Comparison of ENCODE assay signal across 18 cellular contexts in the genomic region with DNA sequence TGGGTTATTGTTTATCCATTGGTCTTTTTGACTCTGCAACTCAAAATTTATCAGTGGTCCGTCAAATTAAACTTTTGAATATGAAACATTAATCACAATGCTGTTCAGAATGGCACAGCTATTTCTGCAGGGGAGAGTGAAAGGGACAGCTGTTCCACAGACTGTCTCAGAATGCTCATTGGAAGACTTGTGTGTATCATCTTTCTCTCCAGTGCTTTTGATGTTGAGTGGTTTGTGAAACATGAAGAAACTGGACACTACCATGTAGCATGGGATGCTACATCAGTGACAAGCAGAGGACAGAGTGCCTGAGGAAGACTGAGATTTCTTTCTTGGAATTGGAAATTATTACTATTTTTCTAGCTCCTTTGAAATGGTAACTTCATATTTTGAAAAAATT.
"Had no signal": no experiment of that assay in that cellular context is flagged by ENCODE, and none has a peak within 500 bp of the region (broad histone marks: within the 10 kb centered on the region; RNA-seq: fewer than 3 reads in every experiment).

No MANE protein-coding gene starts in this region.

- H3K79me2 ChIP-seq: hepatocyte had no signal

- H3K4me1 ChIP-seq: esophagus squamous epithelium had no signal

- H2AFZ ChIP-seq: hepatocyte had no signal

- DNase-seq: effector memory CD4-positive, alpha-beta T cell; esophagus squamous epithelium; head of caudate nucleus; kidney; left cardiac atrium; left ventricle myocardium superior; mesenchymal stem cell; midbrain; naive thymus-derived CD4-positive, alpha-beta T cell; posterior cingulate gyrus; stimulated activated CD4-positive, alpha-beta T cell treated with anti-CD3 and anti-CD28 coated beads, Interleukin-4, amount 100 ng/mL, for 1 hour; stimulated activated CD8-positive, alpha-beta memory T cell treated with anti-CD3 and anti-CD28 coated beads, Interleukin-4, amount 100 ng/mL, for 48 hours; testis had no signal

- H3K4me2 ChIP-seq: hepatocyte had no signal

- H3K4me3 ChIP-seq: esophagus squamous epithelium, hepatocyte, lung, right atrium auricular region, testis, tibial nerve had no signal

- H3K27me3 ChIP-seq: esophagus squamous epithelium, hepatocyte, right atrium auricular region, testis, tibial nerve had no signal

- H3K9me3 ChIP-seq: esophagus squamous epithelium, right atrium auricular region, testis, tibial nerve had no signal

- H3K36me3 ChIP-seq: esophagus squamous epithelium, right atrium auricular region, tibial nerve had no signal

- H3K27ac ChIP-seq: esophagus squamous epithelium, hepatocyte, right atrium auricular region, testis, tibial nerve had no signal

- ATAC-seq: left cardiac atrium; stimulated activated effector memory CD8-positive, alpha-beta T cell treated with anti-CD3 and anti-CD28 coated beads, Interleukin-12 subunit alpha, Interleukin-12 subunit beta, amount 100 ng/mL, for 72 hours had no signal
